12 cellular contexts compared by ENCODE assay signal in genomic region chr9:95876138-95876444, GRCh38. TPM values are rescaled to one million over a fixed set of nuclear protein-coding genes. Genes with fewer than 3 reads are reported as not detected.
DNase-seq lines count a peak whose midpoint lies in the region; ATAC-seq and TF ChIP-seq lines count a peak whose summit lies in the region.
"Had no signal": no experiment of that assay in that cellular context is flagged by ENCODE, and none has a peak within 500 bp of the region (broad histone marks: within the 10 kb centered on the region; RNA-seq: fewer than 3 reads in every experiment).

No MANE protein-coding gene starts in this region.

- WGBS in iPS DF 6.9 (ENCODE audit: insufficient coverage, insufficient read length): no CpG with 5 or more reads among the region's 9 CpGs

- H3K27ac ChIP-seq in OCI-LY3 (ENCODE audit: low read length): no peak overlapping the region
- H3K27ac ChIP-seq in iPS DF 6.9 (ENCODE audit: low read length): no peak overlapping the region
- peak overlapping the region; percentile 100 for H3K27ac ChIP-seq in rectal smooth muscle tissue (ENCODE audit: low read depth, low read length)
- H3K27ac ChIP-seq: Peyer's patch had no signal

- H4K20me1 ChIP-seq in OCI-LY3 (ENCODE audit: insufficient read depth, low read length): no peaks in the 10 kb centered on the region

- H3K9me3 ChIP-seq in OCI-LY3 (ENCODE audit: insufficient read depth, low read length) (no peaks in the 10 kb centered on the region), iPS DF 6.9 (ENCODE audit: control insufficient read depth, insufficient read depth, low read length) (no peaks in the 10 kb centered on the region)
- H3K9me3 ChIP-seq: Peyer's patch had no signal

- no peak overlapping the region for H3K9ac ChIP-seq in OCI-LY3 (ENCODE audit: low read length)
- H3K9ac ChIP-seq in rectal smooth muscle tissue (ENCODE audit: low read length): peak overlapping the region; percentile 91

- no peak overlapping the region for H3K4me3 Mint-ChIP-seq in mesothelial cell of epicardium
- H3K4me3 Mint-ChIP-seq: CD4-positive, alpha-beta memory T cell; neural crest cell had no signal

- DNase-seq in iPS DF 6.9 (ENCODE audit: low read depth, low spot score) (no peak), NCI-H2196 (lab: John Stamatoyannopoulos, UW; ENCODE audit: unreplicated experiment) (no peak), mesothelial cell of epicardium (ENCODE audit: low spot score in 2 of 2, unreplicated experiment in 2 of 2) (no peak), left lobe of liver (ENCODE audit: low spot score) (no peak)
- no peak for DNase-seq in NK-92 treated with Interleukin-12 subunit alpha and Interleukin-12 subunit beta, amount 100 ng/mL, for 24 hours (lab: John Stamatoyannopoulos, UW)

- no peak overlapping the region for H3K4me2 ChIP-seq in OCI-LY3 (ENCODE audit: low read length)

- no peaks in the 10 kb centered on the region for H3K27me3 ChIP-seq in OCI-LY3 (ENCODE audit: low read depth, low read length)
- H3K27me3 ChIP-seq in iPS DF 6.9 (ENCODE audit: control insufficient read depth, insufficient read depth, low read length): no peaks in the 10 kb centered on the region
- no peaks in the 10 kb centered on the region for H3K27me3 ChIP-seq in rectal smooth muscle tissue (ENCODE audit: control insufficient read depth, insufficient read depth, low read length)
- H3K27me3 ChIP-seq: Peyer's patch had no signal

- H2AFZ ChIP-seq in OCI-LY3 (ENCODE audit: low read depth, low read length): peak overlapping the region; percentile 73

- H3K27me3 Mint-ChIP-seq in mesothelial cell of epicardium (ENCODE audit: low read depth): no peaks in the 10 kb centered on the region
- H3K27me3 Mint-ChIP-seq: CD4-positive, alpha-beta memory T cell had no signal

- peaks cover 32% of the 10 kb centered on the region; the same call in 1 of the 2 replicates for H3K79me2 ChIP-seq in OCI-LY3 (ENCODE audit: low read length)

- H3K36me3 ChIP-seq in OCI-LY3 (replicated peaks; ENCODE audit: low read depth, low read length) (peaks cover 37% of the 10 kb centered on the region), iPS DF 6.9 (ENCODE audit: control insufficient read depth, insufficient read depth, low read length) (no peaks in the 10 kb centered on the region), rectal smooth muscle tissue (ENCODE audit: control insufficient read depth, insufficient read depth, low read length) (no peaks in the 10 kb centered on the region)
- H3K36me3 ChIP-seq: Peyer's patch had no signal

- peak; percentile 13 for ATAC-seq in GM19351 (IDR thresholded peaks at IDR 0.05; ENCODE audit: unreplicated experiment)
- no peak for ATAC-seq in left lobe of liver

- H3K36me3 Mint-ChIP-seq in mesothelial cell of epicardium: peaks cover 23% of the 10 kb centered on the region

- H3K4me1 Mint-ChIP-seq in mesothelial cell of epicardium: peaks cover 30% of the 10 kb centered on the region

- H3K9me3 Mint-ChIP-seq in mesothelial cell of epicardium: peaks cover 10% of the 10 kb centered on the region

- no peak overlapping the region for H3K27ac Mint-ChIP-seq in mesothelial cell of epicardium
- H3K27ac Mint-ChIP-seq: activated naive CD4-positive, alpha-beta T cell treated with anti-CD3 and anti-CD28 coated beads, Interleukin-2, amount 50 U/mL, for 72 hours; CD4-positive, alpha-beta memory T cell had no signal

- TF ChIP-seq CTCF in OCI-LY3 (IDR thresholded peaks at IDR 0.05; ENCODE audit: low read depth, low read length) (no peak), mesothelial cell of epicardium (IDR thresholded peaks at IDR 0.05; ENCODE audit: unreplicated experiment) (no peak)

- H3K4me3 ChIP-seq in OCI-LY3 (ENCODE audit: low read length) (no peak overlapping the region), iPS DF 6.9 (ENCODE audit: low read length) (0 out of 2 replicates have a peak overlapping the region, but pooled peaks have one; percentile 85), rectal smooth muscle tissue (ENCODE audit: low read length) (no peak overlapping the region)

- peaks cover 8% of the 10 kb centered on the region for H3K4me1 ChIP-seq in OCI-LY3 (ENCODE audit: low read length)
- no peaks in the 10 kb centered on the region for H3K4me1 ChIP-seq in iPS DF 6.9 (ENCODE audit: control insufficient read depth, insufficient read depth, low read length)
- peaks cover 17% of the 10 kb centered on the region for H3K4me1 ChIP-seq in rectal smooth muscle tissue (ENCODE audit: control insufficient read depth, insufficient read depth, low read length)

RNA-seq across cellular contexts. Expression of gene ERCC6L2, which starts 0.6 kb away (rescaled TPM):
- 58.3 to 63.1 TPM (median 59.3 TPM) in 3 replicates for total RNA-seq in mesothelial cell of epicardium
- total RNA-seq in left lobe of liver: 13.9 TPM
